7 cellular contexts compared by ENCODE assay signal in the genomic region with DNA sequence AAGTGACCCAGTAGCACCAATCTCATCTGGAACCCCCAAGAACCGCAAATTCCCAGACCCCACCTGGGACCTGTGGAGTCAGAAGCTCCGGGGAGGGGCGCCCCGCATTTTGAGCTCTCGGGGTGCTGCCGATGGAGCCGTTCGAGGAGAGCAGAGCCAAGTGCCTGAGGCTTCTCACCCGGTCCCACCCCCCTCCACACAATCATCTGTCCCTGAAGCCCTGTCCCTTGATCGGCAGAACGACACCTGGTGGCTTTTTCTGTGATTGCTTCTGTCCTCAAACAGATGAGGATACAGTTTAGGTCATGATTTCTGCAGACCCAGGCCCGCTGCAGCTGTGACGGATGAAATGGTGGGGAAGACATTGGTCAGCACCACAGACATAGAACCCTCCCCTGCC.
DNase-seq lines count a peak whose midpoint lies in the region; ATAC-seq lines count a peak whose summit lies in the region.

No MANE protein-coding gene starts in this region.

- intact Hi-C loops in activated CD4-positive, alpha-beta memory T cell treated with anti-CD3 and anti-CD28 coated beads for 36 hours (cut with micrococcal nuclease): loop anchor here (1.0 kb wide), 1 partner anchor 65 kb away; no protein-coding TSS in a partner anchor
- intact Hi-C loops in left cardiac atrium (cut with DNase I): loop anchor here in 1 of 2 donors (10.0 kb wide), 1 partner anchor 64 kb away; no protein-coding TSS in a partner anchor

- H3K4me3 Mint-ChIP-seq in activated CD4-positive, alpha-beta memory T cell treated with anti-CD3 and anti-CD28 coated beads for 36 hours: no peak overlapping the region

- peak; percentile 18 for DNase-seq in EH (ENCODE audit: low read depth)
- DNase-seq in NAMALWA (ENCODE audit: low spot score): peak; percentile 60
- DNase-seq in activated CD4-positive, alpha-beta memory T cell treated with anti-CD3 and anti-CD28 coated beads for 36 hours: peak; percentile 49
- DNase-seq in left cardiac atrium: peak; percentile 20
- DNase-seq in stimulated activated CD8-positive, alpha-beta memory T cell treated with anti-CD3 and anti-CD28 coated beads, Interleukin-15, amount 100 ng/mL, for 1 hour (ENCODE audit: low read depth): peak; percentile 11
- no peak for DNase-seq in GOT3 (lab: John Stamatoyannopoulos, UW)

- CTCF ChIA-PET in activated CD4-positive, alpha-beta memory T cell treated with anti-CD3 and anti-CD28 coated beads for 36 hours (lab: Charles Lee): interaction anchor here (0.8 to 4.2 kb wide), 8 partner anchors 9 to 195 kb away, joined by 3 to 66 read pairs (median 4); no protein-coding TSS in a partner anchor

- peaks cover 4% of the 10 kb centered on the region for H3K4me1 Mint-ChIP-seq in activated CD4-positive, alpha-beta memory T cell treated with anti-CD3 and anti-CD28 coated beads for 36 hours (ENCODE audit: low read depth)

- H3K27ac Mint-ChIP-seq in activated CD4-positive, alpha-beta memory T cell treated with anti-CD3 and anti-CD28 coated beads for 36 hours: no peak overlapping the region

- H3K9me3 Mint-ChIP-seq in activated CD4-positive, alpha-beta memory T cell treated with anti-CD3 and anti-CD28 coated beads for 36 hours: no peaks in the 10 kb centered on the region

- peaks cover 8% of the 10 kb centered on the region for H3K27me3 Mint-ChIP-seq in activated CD4-positive, alpha-beta memory T cell treated with anti-CD3 and anti-CD28 coated beads for 36 hours

- ATAC-seq in left cardiac atrium (no peak), HG02798 (IDR thresholded peaks at IDR 0.05; ENCODE audit: poor library complexity, unreplicated experiment) (no peak)

- no peaks in the 10 kb centered on the region for H3K36me3 Mint-ChIP-seq in activated CD4-positive, alpha-beta memory T cell treated with anti-CD3 and anti-CD28 coated beads for 36 hours

- POLR2A ChIA-PET in activated CD4-positive, alpha-beta memory T cell treated with anti-CD3 and anti-CD28 coated beads for 36 hours (lab: Charles Lee): no interaction called here
